ENCODE assay signal across 14 cellular contexts in the genomic region with DNA sequence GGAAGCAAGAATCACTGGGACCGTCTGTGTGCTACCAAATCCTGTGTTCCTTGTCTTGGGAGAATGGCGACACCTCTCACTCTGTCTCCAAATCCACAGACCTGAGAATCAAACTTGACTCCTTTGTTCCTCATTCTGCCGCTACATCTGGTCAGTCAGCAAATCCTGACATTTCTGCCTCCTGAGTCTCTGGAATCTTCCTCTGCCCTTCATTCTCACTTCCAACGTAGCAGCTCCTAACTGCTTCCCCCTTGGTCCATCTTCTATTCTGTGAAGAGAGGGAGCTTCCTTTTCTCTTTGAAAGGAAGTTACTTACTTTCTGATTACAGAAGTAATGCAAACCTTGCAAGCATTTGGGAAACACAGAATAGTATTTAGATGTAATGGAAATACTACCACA. TPM values are rescaled to one million over a fixed set of nuclear protein-coding genes. Genes with fewer than 3 reads are reported as not detected.
DNase-seq lines count a peak whose midpoint lies in the region; ATAC-seq and TF ChIP-seq lines count a peak whose summit lies in the region.
"Had no signal": no experiment of that assay in that cellular context is flagged by ENCODE, and none has a peak within 500 bp of the region (broad histone marks: within the 10 kb centered on the region; RNA-seq: fewer than 3 reads in every experiment).

No MANE protein-coding gene starts in this region.

- CTCF ChIA-PET in activated naive CD4-positive, alpha-beta T cell treated with anti-CD3 and anti-CD28 coated beads, Interleukin-2, amount 10 ng/mL, durations not matched to agents 7 days and 5 days (lab: Charles Lee) = interaction anchor here (1.3 to 6.1 kb wide), 2 partner anchors 26 to 467 kb away, joined by 4 to 133 read pairs; no protein-coding TSS in a partner anchor

- ATAC-seq in activated T-helper 17 cell treated with anti-CD3 and anti-CD28 coated beads, Interleukin-2, amount 50 U/mL, for 72 hours (replicated peaks) = no peak

- H3K9me3 Mint-ChIP-seq in activated naive CD4-positive, alpha-beta T cell treated with anti-CD3 and anti-CD28 coated beads, Interleukin-2, amount 10 ng/mL, durations not matched to agents 7 days and 5 days = no peaks in the 10 kb centered on the region
- H3K9me3 Mint-ChIP-seq in activated T-helper 17 cell treated with anti-CD3 and anti-CD28 coated beads, Interleukin-2, amount 50 U/mL, for 72 hours = no peaks in the 10 kb centered on the region
- H3K9me3 Mint-ChIP-seq in mesothelial cell of epicardium = no peaks in the 10 kb centered on the region
- H3K9me3 Mint-ChIP-seq: nephron progenitor cell had no signal

- no peak for TF ChIP-seq POLR2A in transverse colon (IDR thresholded peaks at IDR 0.05)

- H3K27ac ChIP-seq in transverse colon = peak overlapping the region; percentile 42 to 60 (median 52)
- H3K27ac ChIP-seq: uterus had no signal

- 69 to 82% methylated on average over 2 to 4 of the region's 4 CpGs for WGBS in transverse colon (ENCODE audit: low coverage in 1 of 2), 2 donors

- H3K4me1 ChIP-seq in transverse colon = peaks cover 0 to 26% (median 4%) of the 10 kb centered on the region in 4 donors
- H3K4me1 ChIP-seq: uterus had no signal

- peaks cover 59% of the 10 kb centered on the region for H3K4me1 Mint-ChIP-seq in activated naive CD4-positive, alpha-beta T cell treated with anti-CD3 and anti-CD28 coated beads, Interleukin-2, amount 10 ng/mL, durations not matched to agents 7 days and 5 days
- H3K4me1 Mint-ChIP-seq in activated T-helper 17 cell treated with anti-CD3 and anti-CD28 coated beads, Interleukin-2, amount 50 U/mL, for 72 hours = peaks cover 33% of the 10 kb centered on the region
- peaks cover 9% of the 10 kb centered on the region for H3K4me1 Mint-ChIP-seq in mesothelial cell of epicardium

- peak overlapping the region; percentile 12 for H3K4me3 Mint-ChIP-seq in activated naive CD4-positive, alpha-beta T cell treated with anti-CD3 and anti-CD28 coated beads, Interleukin-2, amount 10 ng/mL, durations not matched to agents 7 days and 5 days
- peak overlapping the region; percentile 41 for H3K4me3 Mint-ChIP-seq in activated T-helper 17 cell treated with anti-CD3 and anti-CD28 coated beads, Interleukin-2, amount 50 U/mL, for 72 hours
- H3K4me3 Mint-ChIP-seq in mesothelial cell of epicardium = no peak overlapping the region
- H3K4me3 Mint-ChIP-seq: nephron progenitor cell had no signal

- peak overlapping the region; percentile 85 for H3K27ac Mint-ChIP-seq in activated naive CD4-positive, alpha-beta T cell treated with anti-CD3 and anti-CD28 coated beads, Interleukin-2, amount 10 ng/mL, durations not matched to agents 7 days and 5 days
- H3K27ac Mint-ChIP-seq in activated T-helper 17 cell treated with anti-CD3 and anti-CD28 coated beads, Interleukin-2, amount 50 U/mL, for 72 hours = peak overlapping the region; percentile 34
- H3K27ac Mint-ChIP-seq in mesothelial cell of epicardium = peak overlapping the region; percentile 35
- H3K27ac Mint-ChIP-seq: nephron progenitor cell had no signal

- H3K27me3 ChIP-seq in transverse colon = no peaks in the 10 kb centered on the region
- H3K27me3 ChIP-seq: uterus had no signal

- H3K9me3 ChIP-seq in transverse colon = no peaks in the 10 kb centered on the region
- H3K9me3 ChIP-seq: uterus had no signal

- H3K36me3 ChIP-seq in transverse colon = no peaks in the 10 kb centered on the region
- H3K36me3 ChIP-seq: uterus had no signal

- no peak for DNase-seq in activated naive CD4-positive, alpha-beta T cell treated with anti-CD3 and anti-CD28 coated beads, Interleukin-2, amount 10 ng/mL, durations not matched to agents 7 days and 5 days
- DNase-seq in activated naive CD4-positive, alpha-beta T cell treated with Interleukin-2 at 50 U/mL for 16 hours = no peak
- DNase-seq in mesothelial cell of epicardium (ENCODE audit: low spot score in 2 of 2, unreplicated experiment in 2 of 2) = no peak
- DNase-seq in transverse colon = no peak
- no peak for DNase-seq in NCI-H146 (lab: John Stamatoyannopoulos, UW)
- no peak for DNase-seq in NCI-H1417 treated with DMSO at 0.1 percent for 48 hours (lab: John Stamatoyannopoulos, UW)
- no peak for DNase-seq in foreskin melanocyte
- DNase-seq: effector CD8-positive, alpha-beta T cell; hypothalamus; NCI-H2081; NCI-H82; nephron progenitor cell; uterus had no signal

- in situ Hi-C loops in transverse colon (cut with MboI; ENCODE audit: low pct_ligation_motif_present in 1 of 4, low pct_unique_long_range_greater_than_20kb in 1 of 4, low sequenced_read_pairs in 3 of 4) = loop anchor here in 2 of 4 donors (25.0 kb wide), 2 partner anchors 425 to 475 kb away; no protein-coding TSS in a partner anchor

- H3K27me3 Mint-ChIP-seq in activated naive CD4-positive, alpha-beta T cell treated with anti-CD3 and anti-CD28 coated beads, Interleukin-2, amount 10 ng/mL, durations not matched to agents 7 days and 5 days = no peaks in the 10 kb centered on the region
- H3K27me3 Mint-ChIP-seq in activated T-helper 17 cell treated with anti-CD3 and anti-CD28 coated beads, Interleukin-2, amount 50 U/mL, for 72 hours = no peaks in the 10 kb centered on the region
- no peaks in the 10 kb centered on the region for H3K27me3 Mint-ChIP-seq in mesothelial cell of epicardium (ENCODE audit: low read depth)

- no peak overlapping the region for H3K4me3 ChIP-seq in transverse colon
- H3K4me3 ChIP-seq: uterus had no signal

- no peak for TF ChIP-seq CTCF in mesothelial cell of epicardium (IDR thresholded peaks at IDR 0.05; ENCODE audit: unreplicated experiment)
- no peak for TF ChIP-seq CTCF in transverse colon (IDR thresholded peaks at IDR 0.05)

- H3K36me3 Mint-ChIP-seq in activated naive CD4-positive, alpha-beta T cell treated with anti-CD3 and anti-CD28 coated beads, Interleukin-2, amount 10 ng/mL, durations not matched to agents 7 days and 5 days = peaks cover 42% of the 10 kb centered on the region
- peaks cover 96% of the 10 kb centered on the region for H3K36me3 Mint-ChIP-seq in activated T-helper 17 cell treated with anti-CD3 and anti-CD28 coated beads, Interleukin-2, amount 50 U/mL, for 72 hours (ENCODE audit: low read depth)
- H3K36me3 Mint-ChIP-seq in mesothelial cell of epicardium = peaks cover 2% of the 10 kb centered on the region

- no peak for TF ChIP-seq EP300 in transverse colon (IDR thresholded peaks at IDR 0.05; ENCODE audit: low read depth)

- intact Hi-C loops in transverse colon (cut with DNase I; ENCODE audit: low total_unique reads) = no loop called here

RNA-seq across cellular contexts. Expression of gene SYTL3, which starts 37.7 kb away (rescaled TPM):
- total RNA-seq in activated T-helper 17 cell treated with anti-CD3 and anti-CD28 coated beads, Interleukin-2, amount 50 U/mL, for 72 hours = 100 to 1,000 TPM; 118 to 331 TPM
- 5.4 to 6.1 TPM (median 5.5 TPM) in 3 replicates for total RNA-seq in mesothelial cell of epicardium
- total RNA-seq in transverse colon = 1 to 10 TPM; 2.4 to 6.4 (median 2.9) TPM

RNA-seq across cellular contexts. Expression of gene DYNLT1, which starts 43.0 kb away (rescaled TPM):
- 10 to 100 TPM; 82.3 to 89.8 TPM for total RNA-seq in activated T-helper 17 cell treated with anti-CD3 and anti-CD28 coated beads, Interleukin-2, amount 50 U/mL, for 72 hours
- 142 to 148 TPM (median 145 TPM) in 3 replicates for total RNA-seq in mesothelial cell of epicardium
- total RNA-seq in transverse colon = 100 to 1,000 TPM in 2 of 4 donors, 10 to 100 TPM in 1, 1 to 10 TPM in 1; 2.8 to 104 (median 75.5) TPM

Comparison
In these comparisons a context has a peak if more than half of its experiments do, and no peak if none do; other contexts are left out.
1. H3K27ac Mint-ChIP-seq: peak in every context shown above with its lines; median percentile 85 in activated naive CD4-positive, alpha-beta T cell treated with anti-CD3 and anti-CD28 coated beads, Interleukin-2, amount 10 ng/mL, durations not matched to agents 7 days and 5 days; 35 in mesothelial cell of epicardium; 34 in activated T-helper 17 cell treated with anti-CD3 and anti-CD28 coated beads, Interleukin-2, amount 50 U/mL, for 72 hours.
2. RNA of gene SYTL3, which starts 37.7 kb away (total RNA-seq): 118 to 331 TPM in activated T-helper 17 cell treated with anti-CD3 and anti-CD28 coated beads, Interleukin-2, amount 50 U/mL, for 72 hours; 5.4 to 6.1 TPM in mesothelial cell of epicardium and 2.4 to 6.4 TPM in transverse colon; every median in the first group is over 10 times any median in the second.